ENCODE assay signal across 9 cellular contexts in genomic region chr20:9061434-9061833, GRCh38.
"Had no signal": no experiment of that assay in that cellular context is flagged by ENCODE, and none has a peak within 500 bp of the region (broad histone marks: within the 10 kb centered on the region; RNA-seq: fewer than 3 reads in every experiment).

No MANE protein-coding gene starts in this region.

- DNase-seq: GM23248, GOT3, H7, HFFc6, IMR-90, KBM-7 had no signal

- H3K9ac ChIP-seq: GM23248 had no signal

- H3K36me3 ChIP-seq: HAP-1 had no signal

- ATAC-seq: HCT116 had no signal

- H3K4me3 ChIP-seq: GM23248, HAP-1 had no signal

- H3K4me1 ChIP-seq: HAP-1 had no signal

- H3K27ac ChIP-seq: GM23248, HL-60 had no signal

- H3K9me3 ChIP-seq: HAP-1 had no signal

- H2AFZ ChIP-seq: GM23248 had no signal
